Comparison of ENCODE assay signal across 3 cellular contexts in genomic region chr22:45001653-45002052, GRCh38. TPM values are rescaled to one million over a fixed set of nuclear protein-coding genes. Genes with fewer than 3 reads are reported as not detected.
"Had no signal": no experiment of that assay in that cellular context is flagged by ENCODE, and none has a peak within 500 bp of the region (broad histone marks: within the 10 kb centered on the region; RNA-seq: fewer than 3 reads in every experiment).

No MANE protein-coding gene starts in this region.

- H3K4me3 ChIP-seq: GM12878 had no signal

- ATAC-seq: GM12878 had no signal

- DNase-seq: GDM1, GF-D8 had no signal

RNA-seq across cellular contexts. Expression of gene PHF21B, which starts 8.2 kb away (rescaled TPM):
- total RNA-seq: GM12878 had no signal
